12 cellular contexts compared by ENCODE assay signal in genomic region chr2:15942711-15943345, GRCh38. TPM values are rescaled to one million over a fixed set of nuclear protein-coding genes. Genes with fewer than 3 reads are reported as not detected.
DNase-seq lines count a peak whose midpoint lies in the region; ATAC-seq, FAIRE-seq and TF ChIP-seq lines count a peak whose summit lies in the region.
"Had no signal": no experiment of that assay in that cellular context is flagged by ENCODE, and none has a peak within 500 bp of the region (broad histone marks: within the 10 kb centered on the region; RNA-seq: fewer than 3 reads in every experiment).

No MANE protein-coding gene starts in this region.

- peak; percentile 100 for DNase-seq in BE2C
- DNase-seq in esophagus muscularis mucosa (ENCODE audit: extremely low spot score), result no peak
- no peak for DNase-seq in prostate gland (ENCODE audit: low spot score)
- DNase-seq in RCC 7860 (ENCODE audit: low spot score), result no peak
- no peak for DNase-seq in cerebellum (ENCODE audit: low spot score)
- no peak for DNase-seq in OCI-M1 (lab: John Stamatoyannopoulos, UW)
- DNase-seq: activated CD4-positive, alpha-beta T cell treated with anti-CD3 and anti-CD28 coated beads for 1 hour; DMS153; NCI-H774 had no signal

- TF ChIP-seq EP300 in esophagus muscularis mucosa (IDR thresholded peaks at IDR 0.05), result no peak

- H3K27me3 ChIP-seq in BE2C (peaks cover 51% of the 10 kb centered on the region), HUES6 (ENCODE audit: control insufficient read depth, insufficient read depth, low read length) (no peaks in the 10 kb centered on the region), esophagus muscularis mucosa (peaks cover 0 to 60% (median 20%) of the 10 kb centered on the region in 4 donors), prostate gland (replicated peaks; ENCODE audit: insufficient read depth) (peaks cover 3% of the 10 kb centered on the region)

- 38% methylated on average over 10 of the region's 34 CpGs for WGBS in esophagus muscularis mucosa
- WGBS in prostate gland, result 25% methylated on average over 30 of the region's 34 CpGs

- TF ChIP-seq CTCF in BE2C (IDR thresholded peaks at IDR 0.05; ENCODE audit: low read depth, low read length), result no peak
- TF ChIP-seq CTCF in esophagus muscularis mucosa (IDR thresholded peaks at IDR 0.05), result no peak
- TF ChIP-seq CTCF in prostate gland (IDR thresholded peaks at IDR 0.05), result no peak

- H3K9ac ChIP-seq in HUES6 (ENCODE audit: low read length), result peak overlapping the region; percentile 95

- no peak for FAIRE-seq in RCC 7860 (lab: Jason Lieb, UNC)
- FAIRE-seq: colon had no signal

- H3K27ac ChIP-seq in HUES6 (ENCODE audit: low read depth, low read length) (peak overlapping the region; percentile 80), esophagus muscularis mucosa (replicated peaks in 1 of 4) (no peak overlapping the region), prostate gland (no peak overlapping the region)

- TF ChIP-seq POLR2A in esophagus muscularis mucosa (IDR thresholded peaks at IDR 0.05; ENCODE audit: low read depth) (no peak), prostate gland (IDR thresholded peaks at IDR 0.05) (no peak)

- intact Hi-C loops in esophagus muscularis mucosa (cut with DNase I), result loop anchor here (10.0 kb wide), 1 partner anchor 342 kb away; no protein-coding TSS in a partner anchor
- intact Hi-C loops in prostate gland (cut with DNase I), result loop anchor here (10.0 kb wide), 2 partner anchors 308 to 672 kb away; no protein-coding TSS in a partner anchor

- H3K9me3 ChIP-seq in BE2C (no peaks in the 10 kb centered on the region), HUES6 (ENCODE audit: control insufficient read depth, insufficient read depth, low read depth, low read length) (no peaks in the 10 kb centered on the region), esophagus muscularis mucosa (no peaks in the 10 kb centered on the region), prostate gland (no peaks in the 10 kb centered on the region)

- H3K4me3 ChIP-seq in BE2C (ENCODE audit: low read depth, low read length) (peak overlapping the region; percentile 0), HUES6 (ENCODE audit: low read depth, low read length) (peak overlapping the region; percentile 93), esophagus muscularis mucosa (peak overlapping the region; percentile 47 to 63 (median 51)), prostate gland (peak overlapping the region; percentile 28 to 35)

- H3K4me1 ChIP-seq in BE2C (peaks cover 30% of the 10 kb centered on the region), HUES6 (ENCODE audit: control insufficient read depth, insufficient read depth, low read length) (peaks cover 33% of the 10 kb centered on the region), esophagus muscularis mucosa (peaks cover 41 to 49% (median 47%) of the 10 kb centered on the region in 4 donors), prostate gland (replicated peaks) (peaks cover 14% of the 10 kb centered on the region)

- ATAC-seq in HG03469 (IDR thresholded peaks at IDR 0.05; ENCODE audit: unreplicated experiment), result no peak

- H3K36me3 ChIP-seq in BE2C (peaks cover 56% of the 10 kb centered on the region), HUES6 (ENCODE audit: control insufficient read depth, insufficient read depth, low read length) (peaks cover 56% of the 10 kb centered on the region), esophagus muscularis mucosa (no peaks in the 10 kb centered on the region), prostate gland (no peaks in the 10 kb centered on the region)

RNA-seq across cellular contexts. Expression of gene MYCN, which starts 2.5 kb away (rescaled TPM):
- 1,296 TPM for polyA plus RNA-seq in BE2C (2012; ENCODE audit: insufficient read depth, insufficient read length, low read depth)
- total RNA-seq in esophagus muscularis mucosa (1 to 10 TPM in 2 of 4 donors, under 1 TPM in 2; 0.83 to 1.2 (median 1.1) TPM), prostate gland (1 to 10 TPM in 1 of 2 donors, under 1 TPM in 1; 0.14 to 3.5 TPM), cerebellum (39.5 TPM)

Comparison
In these comparisons a context has a peak if more than half of its experiments do, and no peak if none do; other contexts are left out.
1. H3K4me3 ChIP-seq: peak in every context shown above with its lines; median percentile 93 in HUES6; 51 in esophagus muscularis mucosa; 32 in prostate gland; 0 in BE2C.